19 cellular contexts compared by ENCODE assay signal in genomic region chr3:183134844-183135243, GRCh38. TPM values are rescaled to one million over a fixed set of nuclear protein-coding genes. Genes with fewer than 3 reads are reported as not detected.
DNase-seq lines count a peak whose midpoint lies in the region; ATAC-seq and TF ChIP-seq lines count a peak whose summit lies in the region.
"Had no signal": no experiment of that assay in that cellular context is flagged by ENCODE, and none has a peak within 500 bp of the region (broad histone marks: within the 10 kb centered on the region; RNA-seq: fewer than 3 reads in every experiment).

No MANE protein-coding gene starts in this region.

- TF ChIP-seq CTCF in cardiac fibroblast (IDR thresholded peaks at IDR 0.05; ENCODE audit: low read depth, low read length) (no peak), fibroblast of pulmonary artery (IDR thresholded peaks at IDR 0.05; ENCODE audit: low read length, missing control alignments) (no peak), lower lobe of right lung (IDR thresholded peaks at IDR 0.05) (no peak), upper lobe of right lung (IDR thresholded peaks at IDR 0.05) (no peak)

- H3K4me1 ChIP-seq in lower lobe of right lung (peaks cover 25% of the 10 kb centered on the region), upper lobe of right lung (peaks cover 4% of the 10 kb centered on the region)

- H3K27me3 ChIP-seq in lower lobe of right lung (ENCODE audit: low read depth), result no peaks in the 10 kb centered on the region
- no peaks in the 10 kb centered on the region for H3K27me3 ChIP-seq in upper lobe of right lung

- intact Hi-C loops in lower lobe of right lung (cut with DNase I), result no loop called here
- intact Hi-C loops in upper lobe of right lung (cut with DNase I), result no loop called here

- no peak overlapping the region for H3K4me3 ChIP-seq in cardiac fibroblast (replicated peaks in 1 of 2; ENCODE audit: low read depth in 2 of 2, low read length in 2 of 2)
- no peak overlapping the region for H3K4me3 ChIP-seq in fibroblast of pulmonary artery (replicated peaks; ENCODE audit: low read depth, low read length)
- no peak overlapping the region for H3K4me3 ChIP-seq in lower lobe of right lung
- no peak overlapping the region for H3K4me3 ChIP-seq in upper lobe of right lung
- H3K4me3 ChIP-seq: GM23338 had no signal

- H3K27ac ChIP-seq in lower lobe of right lung, result no peak overlapping the region
- H3K27ac ChIP-seq in upper lobe of right lung, result no peak overlapping the region

- DNase-seq in cardiac fibroblast (ENCODE audit: low read depth in 2 of 2), result peak; percentile 22 to 36
- DNase-seq in fibroblast of pulmonary artery (ENCODE audit: low read depth), result peak; percentile 56
- DNase-seq in lower lobe of right lung, result no peak
- no peak for DNase-seq in upper lobe of right lung
- no peak for DNase-seq in NCI-H82 (lab: John Stamatoyannopoulos, UW)
- no peak for DNase-seq in NCI-H1694 treated with DMSO at 0.1 percent for 48 hours (lab: John Stamatoyannopoulos, UW)
- DNase-seq: C1 segment of cervical spinal cord; Calu3; CD4-positive, alpha-beta memory T cell; COR-L47; DMS53; DMS79 treated with DMSO at 0.1 percent for 48 hours; GF-D8; H9 had no signal

- H3K9me3 ChIP-seq in lower lobe of right lung, result no peaks in the 10 kb centered on the region
- no peaks in the 10 kb centered on the region for H3K9me3 ChIP-seq in upper lobe of right lung

- ATAC-seq in lower lobe of right lung (peak; percentile 73 to 78), upper lobe of right lung (peak; percentile 71), GM18909 (IDR thresholded peaks at IDR 0.05; ENCODE audit: poor library complexity, unreplicated experiment) (no peak)
- ATAC-seq: GM23338, HCT116 had no signal

- H3K36me3 ChIP-seq in lower lobe of right lung, result peaks cover under 1% of the 10 kb centered on the region
- peaks cover 8% of the 10 kb centered on the region for H3K36me3 ChIP-seq in upper lobe of right lung

RNA-seq across cellular contexts. Expression of gene LAMP3, which starts 27.7 kb away (rescaled TPM):
- total RNA-seq in lower lobe of right lung (285 TPM), upper lobe of right lung (283 TPM)
- total RNA-seq: A172, G401 had no signal

RNA-seq across cellular contexts. Expression of gene MCCC1, which starts 35.5 kb away (rescaled TPM):
- 49.9 TPM for total RNA-seq in lower lobe of right lung
- total RNA-seq in upper lobe of right lung, result 61.4 TPM

Comparison
In these comparisons a context has a peak if more than half of its experiments do, and no peak if none do; other contexts are left out.
1. DNase-seq: peak in cardiac fibroblast (2 of 2) and fibroblast of pulmonary artery (single experiment); none in lower lobe of right lung (single experiment), upper lobe of right lung (single experiment), NCI-H82 (single experiment) and NCI-H1694 treated with DMSO at 0.1 percent for 48 hours (single experiment).